In the genomic region with DNA sequence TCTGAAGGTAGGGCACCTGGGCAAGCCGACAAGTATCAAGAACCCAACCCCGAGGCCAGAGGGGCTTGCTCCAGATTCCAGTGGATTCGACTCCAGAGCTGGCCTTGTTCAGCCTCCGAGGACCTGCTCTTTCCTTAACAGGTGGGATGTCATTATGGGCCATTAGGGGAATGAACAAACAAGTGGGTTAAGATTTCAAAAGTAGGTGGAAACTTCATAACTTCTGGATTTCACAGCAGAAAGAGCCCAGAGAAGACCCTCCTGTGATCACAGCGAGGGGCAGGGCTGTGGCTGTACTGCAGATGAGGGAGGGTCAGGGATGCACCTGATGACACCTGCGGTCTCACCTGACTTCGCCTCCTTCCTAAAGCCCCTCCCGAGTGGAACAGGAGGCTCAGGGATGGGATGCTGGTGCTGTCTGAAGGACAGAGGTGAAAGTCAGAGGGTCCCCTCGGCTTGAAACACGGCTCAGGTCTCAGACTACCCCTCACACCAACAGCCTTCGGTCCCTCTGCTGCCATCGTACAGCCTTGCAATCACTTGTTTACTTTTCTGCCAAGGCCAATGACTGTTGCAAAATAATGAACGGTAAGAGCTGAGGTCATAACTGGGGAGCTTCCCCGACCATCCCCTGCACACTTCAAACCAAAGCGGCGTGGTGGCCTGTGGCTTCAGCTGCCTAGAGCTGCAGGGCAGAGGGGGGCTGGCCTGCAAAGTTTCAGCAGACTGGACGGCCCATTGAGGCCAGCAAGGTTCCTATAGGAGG, we compare ENCODE assay signal across 1 cellular context.
A peak's percentile ranks its signal among the peaks of the same experiment; 100 is the strongest.
TF ChIP-seq lines count a peak whose summit lies in the region.

No MANE protein-coding gene starts in this region.

TF ChIP-seq in HepG2, 621 proteins besides CTCF, POLR2A, EP300 and RAD21 (continued from another document and continues in another):
- TF ChIP-seq, protein P1, sequence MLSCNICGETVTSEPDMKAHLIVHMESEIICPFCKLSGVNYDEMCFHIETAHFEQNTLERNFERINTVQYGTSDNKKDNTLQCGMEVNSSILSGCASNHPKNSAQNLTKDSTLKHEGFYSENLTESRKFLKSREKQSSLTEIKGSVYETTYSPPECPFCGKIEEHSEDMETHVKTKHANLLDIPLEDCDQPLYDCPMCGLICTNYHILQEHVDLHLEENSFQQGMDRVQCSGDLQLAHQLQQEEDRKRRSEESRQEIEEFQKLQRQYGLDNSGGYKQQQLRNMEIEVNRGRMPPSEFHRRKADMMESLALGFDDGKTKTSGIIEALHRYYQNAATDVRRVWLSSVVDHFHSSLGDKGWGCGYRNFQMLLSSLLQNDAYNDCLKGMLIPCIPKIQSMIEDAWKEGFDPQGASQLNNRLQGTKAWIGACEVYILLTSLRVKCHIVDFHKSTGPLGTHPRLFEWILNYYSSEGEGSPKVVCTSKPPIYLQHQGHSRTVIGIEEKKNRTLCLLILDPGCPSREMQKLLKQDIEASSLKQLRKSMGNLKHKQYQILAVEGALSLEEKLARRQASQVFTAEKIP (CRISPR knock-in tag; IDR thresholded peaks at IDR 0.05; ENCODE audit: borderline replicate concordance) = no peak
- TF ChIP-seq, protein P2, sequence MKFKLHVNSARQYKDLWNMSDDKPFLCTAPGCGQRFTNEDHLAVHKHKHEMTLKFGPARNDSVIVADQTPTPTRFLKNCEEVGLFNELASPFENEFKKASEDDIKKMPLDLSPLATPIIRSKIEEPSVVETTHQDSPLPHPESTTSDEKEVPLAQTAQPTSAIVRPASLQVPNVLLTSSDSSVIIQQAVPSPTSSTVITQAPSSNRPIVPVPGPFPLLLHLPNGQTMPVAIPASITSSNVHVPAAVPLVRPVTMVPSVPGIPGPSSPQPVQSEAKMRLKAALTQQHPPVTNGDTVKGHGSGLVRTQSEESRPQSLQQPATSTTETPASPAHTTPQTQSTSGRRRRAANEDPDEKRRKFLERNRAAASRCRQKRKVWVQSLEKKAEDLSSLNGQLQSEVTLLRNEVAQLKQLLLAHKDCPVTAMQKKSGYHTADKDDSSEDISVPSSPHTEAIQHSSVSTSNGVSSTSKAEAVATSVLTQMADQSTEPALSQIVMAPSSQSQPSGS (CRISPR knock-in tag; IDR thresholded peaks at IDR 0.05) = peak; percentile 99
- TF ChIP-seq IRX3 (CRISPR knock-in tag; IDR thresholded peaks at IDR 0.05; ENCODE audit: borderline replicate concordance, low read depth) (no peak), ZNF776 (CRISPR knock-in tag; IDR thresholded peaks at IDR 0.05) (no peak), DR1 (CRISPR knock-in tag; IDR thresholded peaks at IDR 0.05) (no peak; the same call in 1 of the 2 replicates), ZNF343 (CRISPR knock-in tag; IDR thresholded peaks at IDR 0.05) (peak; percentile 62; the same call in 1 of the 2 replicates), ZNF33A (CRISPR knock-in tag; IDR thresholded peaks at IDR 0.05; ENCODE audit: borderline replicate concordance) (no peak), ZNF572 (CRISPR knock-in tag; IDR thresholded peaks at IDR 0.05) (no peak), TCF12 (IDR thresholded peaks at IDR 0.05) (no peak), TCF12 (CRISPR knock-in tag; IDR thresholded peaks at IDR 0.05) (0 out of 2 replicates have a peak, but pooled peaks have one; percentile 61), TRIM24 (CRISPR knock-in tag; IDR thresholded peaks at IDR 0.05) (no peak; the same call in 1 of the 2 replicates), FOXA1 (IDR thresholded peaks at IDR 0.05) (peak; percentile 79), FOXA1 (CRISPR knock-in tag; IDR thresholded peaks at IDR 0.05) (peak; percentile 100), HOXA5 (CRISPR knock-in tag; IDR thresholded peaks at IDR 0.05) (peak; percentile 64; the same call in 1 of the 2 replicates), ZMYM3 (CRISPR knock-in tag; IDR thresholded peaks at IDR 0.05) (peak; percentile 9; the same call in 1 of the 2 replicates), KLF13 (CRISPR knock-in tag; IDR thresholded peaks at IDR 0.05) (no peak), ZBTB38 (CRISPR knock-in tag; IDR thresholded peaks at IDR 0.05) (no peak)
- TF ChIP-seq, protein P3, sequence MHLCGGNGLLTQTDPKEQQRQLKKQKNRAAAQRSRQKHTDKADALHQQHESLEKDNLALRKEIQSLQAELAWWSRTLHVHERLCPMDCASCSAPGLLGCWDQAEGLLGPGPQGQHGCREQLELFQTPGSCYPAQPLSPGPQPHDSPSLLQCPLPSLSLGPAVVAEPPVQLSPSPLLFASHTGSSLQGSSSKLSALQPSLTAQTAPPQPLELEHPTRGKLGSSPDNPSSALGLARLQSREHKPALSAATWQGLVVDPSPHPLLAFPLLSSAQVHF (CRISPR knock-in tag; IDR thresholded peaks at IDR 0.05) = no peak
- TF ChIP-seq, protein P4, sequence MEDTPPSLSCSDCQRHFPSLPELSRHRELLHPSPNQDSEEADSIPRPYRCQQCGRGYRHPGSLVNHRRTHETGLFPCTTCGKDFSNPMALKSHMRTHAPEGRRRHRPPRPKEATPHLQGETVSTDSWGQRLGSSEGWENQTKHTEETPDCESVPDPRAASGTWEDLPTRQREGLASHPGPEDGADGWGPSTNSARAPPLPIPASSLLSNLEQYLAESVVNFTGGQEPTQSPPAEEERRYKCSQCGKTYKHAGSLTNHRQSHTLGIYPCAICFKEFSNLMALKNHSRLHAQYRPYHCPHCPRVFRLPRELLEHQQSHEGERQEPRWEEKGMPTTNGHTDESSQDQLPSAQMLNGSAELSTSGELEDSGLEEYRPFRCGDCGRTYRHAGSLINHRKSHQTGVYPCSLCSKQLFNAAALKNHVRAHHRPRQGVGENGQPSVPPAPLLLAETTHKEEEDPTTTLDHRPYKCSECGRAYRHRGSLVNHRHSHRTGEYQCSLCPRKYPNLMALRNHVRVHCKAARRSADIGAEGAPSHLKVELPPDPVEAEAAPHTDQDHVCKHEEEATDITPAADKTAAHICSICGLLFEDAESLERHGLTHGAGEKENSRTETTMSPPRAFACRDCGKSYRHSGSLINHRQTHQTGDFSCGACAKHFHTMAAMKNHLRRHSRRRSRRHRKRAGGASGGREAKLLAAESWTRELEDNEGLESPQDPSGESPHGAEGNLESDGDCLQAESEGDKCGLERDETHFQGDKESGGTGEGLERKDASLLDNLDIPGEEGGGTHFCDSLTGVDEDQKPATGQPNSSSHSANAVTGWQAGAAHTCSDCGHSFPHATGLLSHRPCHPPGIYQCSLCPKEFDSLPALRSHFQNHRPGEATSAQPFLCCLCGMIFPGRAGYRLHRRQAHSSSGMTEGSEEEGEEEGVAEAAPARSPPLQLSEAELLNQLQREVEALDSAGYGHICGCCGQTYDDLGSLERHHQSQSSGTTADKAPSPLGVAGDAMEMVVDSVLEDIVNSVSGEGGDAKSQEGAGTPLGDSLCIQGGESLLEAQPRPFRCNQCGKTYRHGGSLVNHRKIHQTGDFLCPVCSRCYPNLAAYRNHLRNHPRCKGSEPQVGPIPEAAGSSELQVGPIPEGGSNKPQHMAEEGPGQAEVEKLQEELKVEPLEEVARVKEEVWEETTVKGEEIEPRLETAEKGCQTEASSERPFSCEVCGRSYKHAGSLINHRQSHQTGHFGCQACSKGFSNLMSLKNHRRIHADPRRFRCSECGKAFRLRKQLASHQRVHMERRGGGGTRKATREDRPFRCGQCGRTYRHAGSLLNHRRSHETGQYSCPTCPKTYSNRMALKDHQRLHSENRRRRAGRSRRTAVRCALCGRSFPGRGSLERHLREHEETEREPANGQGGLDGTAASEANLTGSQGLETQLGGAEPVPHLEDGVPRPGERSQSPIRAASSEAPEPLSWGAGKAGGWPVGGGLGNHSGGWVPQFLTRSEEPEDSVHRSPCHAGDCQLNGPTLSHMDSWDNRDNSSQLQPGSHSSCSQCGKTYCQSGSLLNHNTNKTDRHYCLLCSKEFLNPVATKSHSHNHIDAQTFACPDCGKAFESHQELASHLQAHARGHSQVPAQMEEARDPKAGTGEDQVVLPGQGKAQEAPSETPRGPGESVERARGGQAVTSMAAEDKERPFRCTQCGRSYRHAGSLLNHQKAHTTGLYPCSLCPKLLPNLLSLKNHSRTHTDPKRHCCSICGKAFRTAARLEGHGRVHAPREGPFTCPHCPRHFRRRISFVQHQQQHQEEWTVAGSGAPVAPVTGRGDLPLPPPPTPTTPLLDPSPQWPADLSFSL (CRISPR knock-in tag; IDR thresholded peaks at IDR 0.05) = no peak
- TF ChIP-seq, protein P5, sequence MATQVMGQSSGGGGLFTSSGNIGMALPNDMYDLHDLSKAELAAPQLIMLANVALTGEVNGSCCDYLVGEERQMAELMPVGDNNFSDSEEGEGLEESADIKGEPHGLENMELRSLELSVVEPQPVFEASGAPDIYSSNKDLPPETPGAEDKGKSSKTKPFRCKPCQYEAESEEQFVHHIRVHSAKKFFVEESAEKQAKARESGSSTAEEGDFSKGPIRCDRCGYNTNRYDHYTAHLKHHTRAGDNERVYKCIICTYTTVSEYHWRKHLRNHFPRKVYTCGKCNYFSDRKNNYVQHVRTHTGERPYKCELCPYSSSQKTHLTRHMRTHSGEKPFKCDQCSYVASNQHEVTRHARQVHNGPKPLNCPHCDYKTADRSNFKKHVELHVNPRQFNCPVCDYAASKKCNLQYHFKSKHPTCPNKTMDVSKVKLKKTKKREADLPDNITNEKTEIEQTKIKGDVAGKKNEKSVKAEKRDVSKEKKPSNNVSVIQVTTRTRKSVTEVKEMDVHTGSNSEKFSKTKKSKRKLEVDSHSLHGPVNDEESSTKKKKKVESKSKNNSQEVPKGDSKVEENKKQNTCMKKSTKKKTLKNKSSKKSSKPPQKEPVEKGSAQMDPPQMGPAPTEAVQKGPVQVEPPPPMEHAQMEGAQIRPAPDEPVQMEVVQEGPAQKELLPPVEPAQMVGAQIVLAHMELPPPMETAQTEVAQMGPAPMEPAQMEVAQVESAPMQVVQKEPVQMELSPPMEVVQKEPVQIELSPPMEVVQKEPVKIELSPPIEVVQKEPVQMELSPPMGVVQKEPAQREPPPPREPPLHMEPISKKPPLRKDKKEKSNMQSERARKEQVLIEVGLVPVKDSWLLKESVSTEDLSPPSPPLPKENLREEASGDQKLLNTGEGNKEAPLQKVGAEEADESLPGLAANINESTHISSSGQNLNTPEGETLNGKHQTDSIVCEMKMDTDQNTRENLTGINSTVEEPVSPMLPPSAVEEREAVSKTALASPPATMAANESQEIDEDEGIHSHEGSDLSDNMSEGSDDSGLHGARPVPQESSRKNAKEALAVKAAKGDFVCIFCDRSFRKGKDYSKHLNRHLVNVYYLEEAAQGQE (IDR thresholded peaks at IDR 0.05; ENCODE audit: borderline replicate concordance in 1 of 2, low read depth in 1 of 2, low read length in 2 of 2) = no peak
- TF ChIP-seq, protein P6, sequence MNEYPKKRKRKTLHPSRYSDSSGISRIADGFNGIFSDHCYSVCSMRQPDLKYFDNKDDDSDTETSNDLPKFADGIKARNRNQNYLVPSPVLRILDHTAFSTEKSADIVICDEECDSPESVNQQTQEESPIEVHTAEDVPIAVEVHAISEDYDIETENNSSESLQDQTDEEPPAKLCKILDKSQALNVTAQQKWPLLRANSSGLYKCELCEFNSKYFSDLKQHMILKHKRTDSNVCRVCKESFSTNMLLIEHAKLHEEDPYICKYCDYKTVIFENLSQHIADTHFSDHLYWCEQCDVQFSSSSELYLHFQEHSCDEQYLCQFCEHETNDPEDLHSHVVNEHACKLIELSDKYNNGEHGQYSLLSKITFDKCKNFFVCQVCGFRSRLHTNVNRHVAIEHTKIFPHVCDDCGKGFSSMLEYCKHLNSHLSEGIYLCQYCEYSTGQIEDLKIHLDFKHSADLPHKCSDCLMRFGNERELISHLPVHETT (CRISPR knock-in tag; conservative IDR thresholded peaks at IDR 0.05) = peak; percentile 75
- TF ChIP-seq, protein P7, sequence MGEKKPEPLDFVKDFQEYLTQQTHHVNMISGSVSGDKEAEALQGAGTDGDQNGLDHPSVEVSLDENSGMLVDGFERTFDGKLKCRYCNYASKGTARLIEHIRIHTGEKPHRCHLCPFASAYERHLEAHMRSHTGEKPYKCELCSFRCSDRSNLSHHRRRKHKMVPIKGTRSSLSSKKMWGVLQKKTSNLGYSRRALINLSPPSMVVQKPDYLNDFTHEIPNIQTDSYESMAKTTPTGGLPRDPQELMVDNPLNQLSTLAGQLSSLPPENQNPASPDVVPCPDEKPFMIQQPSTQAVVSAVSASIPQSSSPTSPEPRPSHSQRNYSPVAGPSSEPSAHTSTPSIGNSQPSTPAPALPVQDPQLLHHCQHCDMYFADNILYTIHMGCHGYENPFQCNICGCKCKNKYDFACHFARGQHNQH (CRISPR knock-in tag; IDR thresholded peaks at IDR 0.05) = peak; percentile 82
- TF ChIP-seq, protein P8, sequence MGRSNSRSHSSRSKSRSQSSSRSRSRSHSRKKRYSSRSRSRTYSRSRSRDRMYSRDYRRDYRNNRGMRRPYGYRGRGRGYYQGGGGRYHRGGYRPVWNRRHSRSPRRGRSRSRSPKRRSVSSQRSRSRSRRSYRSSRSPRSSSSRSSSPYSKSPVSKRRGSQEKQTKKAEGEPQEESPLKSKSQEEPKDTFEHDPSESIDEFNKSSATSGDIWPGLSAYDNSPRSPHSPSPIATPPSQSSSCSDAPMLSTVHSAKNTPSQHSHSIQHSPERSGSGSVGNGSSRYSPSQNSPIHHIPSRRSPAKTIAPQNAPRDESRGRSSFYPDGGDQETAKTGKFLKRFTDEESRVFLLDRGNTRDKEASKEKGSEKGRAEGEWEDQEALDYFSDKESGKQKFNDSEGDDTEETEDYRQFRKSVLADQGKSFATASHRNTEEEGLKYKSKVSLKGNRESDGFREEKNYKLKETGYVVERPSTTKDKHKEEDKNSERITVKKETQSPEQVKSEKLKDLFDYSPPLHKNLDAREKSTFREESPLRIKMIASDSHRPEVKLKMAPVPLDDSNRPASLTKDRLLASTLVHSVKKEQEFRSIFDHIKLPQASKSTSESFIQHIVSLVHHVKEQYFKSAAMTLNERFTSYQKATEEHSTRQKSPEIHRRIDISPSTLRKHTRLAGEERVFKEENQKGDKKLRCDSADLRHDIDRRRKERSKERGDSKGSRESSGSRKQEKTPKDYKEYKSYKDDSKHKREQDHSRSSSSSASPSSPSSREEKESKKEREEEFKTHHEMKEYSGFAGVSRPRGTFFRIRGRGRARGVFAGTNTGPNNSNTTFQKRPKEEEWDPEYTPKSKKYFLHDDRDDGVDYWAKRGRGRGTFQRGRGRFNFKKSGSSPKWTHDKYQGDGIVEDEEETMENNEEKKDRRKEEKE (IDR thresholded peaks at IDR 0.05) = no peak
- TF ChIP-seq, protein P9, sequence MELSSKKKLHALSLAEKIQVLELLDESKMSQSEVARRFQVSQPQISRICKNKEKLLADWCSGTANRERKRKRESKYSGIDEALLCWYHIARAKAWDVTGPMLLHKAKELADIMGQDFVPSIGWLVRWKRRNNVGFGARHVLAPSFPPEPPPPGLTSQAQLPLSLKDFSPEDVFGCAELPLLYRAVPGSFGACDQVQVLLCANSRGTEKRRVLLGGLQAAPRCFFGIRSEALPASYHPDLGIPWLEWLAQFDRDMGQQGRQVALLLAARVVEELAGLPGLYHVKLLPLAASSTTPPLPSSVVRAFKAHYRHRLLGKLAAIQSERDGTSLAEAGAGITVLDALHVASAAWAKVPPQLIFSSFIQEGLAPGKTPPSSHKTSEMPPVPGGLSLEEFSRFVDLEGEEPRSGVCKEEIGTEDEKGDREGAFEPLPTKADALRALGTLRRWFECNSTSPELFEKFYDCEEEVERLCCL (CRISPR knock-in tag; IDR thresholded peaks at IDR 0.05; ENCODE audit: borderline replicate concordance) = no peak
- TF ChIP-seq, protein P10, sequence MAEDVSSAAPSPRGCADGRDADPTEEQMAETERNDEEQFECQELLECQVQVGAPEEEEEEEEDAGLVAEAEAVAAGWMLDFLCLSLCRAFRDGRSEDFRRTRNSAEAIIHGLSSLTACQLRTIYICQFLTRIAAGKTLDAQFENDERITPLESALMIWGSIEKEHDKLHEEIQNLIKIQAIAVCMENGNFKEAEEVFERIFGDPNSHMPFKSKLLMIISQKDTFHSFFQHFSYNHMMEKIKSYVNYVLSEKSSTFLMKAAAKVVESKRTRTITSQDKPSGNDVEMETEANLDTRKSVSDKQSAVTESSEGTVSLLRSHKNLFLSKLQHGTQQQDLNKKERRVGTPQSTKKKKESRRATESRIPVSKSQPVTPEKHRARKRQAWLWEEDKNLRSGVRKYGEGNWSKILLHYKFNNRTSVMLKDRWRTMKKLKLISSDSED (CRISPR knock-in tag; IDR thresholded peaks at IDR 0.05) = no peak
- TF ChIP-seq, protein P11, sequence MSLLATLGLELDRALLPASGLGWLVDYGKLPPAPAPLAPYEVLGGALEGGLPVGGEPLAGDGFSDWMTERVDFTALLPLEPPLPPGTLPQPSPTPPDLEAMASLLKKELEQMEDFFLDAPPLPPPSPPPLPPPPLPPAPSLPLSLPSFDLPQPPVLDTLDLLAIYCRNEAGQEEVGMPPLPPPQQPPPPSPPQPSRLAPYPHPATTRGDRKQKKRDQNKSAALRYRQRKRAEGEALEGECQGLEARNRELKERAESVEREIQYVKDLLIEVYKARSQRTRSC (CRISPR knock-in tag; IDR thresholded peaks at IDR 0.05; ENCODE audit: low read depth) = no peak
